ENCODE assay signal across 8 cellular contexts in the genomic region with DNA sequence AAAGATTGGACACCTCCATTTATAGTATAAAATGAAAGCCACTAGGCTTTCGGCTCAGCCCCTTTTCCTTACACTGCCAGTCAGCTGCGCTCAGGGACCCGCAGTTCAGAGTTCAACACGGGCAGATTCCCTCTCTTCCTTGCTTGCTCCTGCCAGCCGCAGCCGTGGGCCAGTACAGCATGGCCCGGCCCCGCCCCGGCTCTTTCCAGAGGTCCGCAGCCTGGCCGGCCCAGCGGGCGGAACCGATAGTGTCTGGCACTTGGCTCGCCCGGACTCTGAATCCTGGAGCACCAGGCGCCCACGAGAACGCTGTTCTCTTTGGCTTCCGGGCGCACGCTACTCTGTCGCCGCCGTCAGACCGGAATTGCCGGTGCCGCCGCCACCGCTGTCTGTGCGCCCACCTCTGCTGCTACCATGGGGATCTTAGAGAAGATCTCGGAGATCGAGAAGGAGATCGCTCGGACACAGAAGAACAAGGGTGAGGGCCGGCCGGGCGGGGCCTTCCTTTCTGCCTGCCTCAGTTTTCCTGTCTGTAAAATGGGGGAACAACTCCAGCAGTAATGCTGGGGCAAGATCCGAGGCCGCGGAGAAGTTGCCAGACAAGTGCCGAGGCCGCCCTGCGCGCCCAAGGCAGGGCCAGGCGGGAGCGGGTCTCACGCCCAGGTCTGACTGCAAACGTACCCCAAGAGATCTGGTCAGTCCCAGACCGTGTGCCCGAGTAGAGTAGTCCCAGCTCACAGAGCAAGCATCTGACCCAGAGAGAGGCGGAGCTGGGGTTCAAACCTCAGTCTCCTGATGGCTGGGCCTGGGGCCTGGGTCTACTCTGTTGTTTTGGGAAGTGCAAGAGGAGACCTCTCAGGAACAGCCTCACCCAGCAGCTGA. TPM values are rescaled to one million over a fixed set of nuclear protein-coding genes. Genes with fewer than 3 reads are reported as not detected.
A peak's percentile ranks its signal among the peaks of the same experiment; 100 is the strongest.
DNase-seq lines count a peak whose midpoint lies in the region; ATAC-seq and TF ChIP-seq lines count a peak whose summit lies in the region.

A gene with protein sequence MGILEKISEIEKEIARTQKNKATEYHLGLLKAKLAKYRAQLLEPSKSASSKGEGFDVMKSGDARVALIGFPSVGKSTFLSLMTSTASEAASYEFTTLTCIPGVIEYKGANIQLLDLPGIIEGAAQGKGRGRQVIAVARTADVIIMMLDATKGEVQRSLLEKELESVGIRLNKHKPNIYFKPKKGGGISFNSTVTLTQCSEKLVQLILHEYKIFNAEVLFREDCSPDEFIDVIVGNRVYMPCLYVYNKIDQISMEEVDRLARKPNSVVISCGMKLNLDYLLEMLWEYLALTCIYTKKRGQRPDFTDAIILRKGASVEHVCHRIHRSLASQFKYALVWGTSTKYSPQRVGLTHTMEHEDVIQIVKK (plus strand): TSS at position 339 of the 882 bp plus-strand sequence. CDS start 76 bp downstream, at position 415.

- peak within 1 kb of the TSS; percentile 90 for H2AK5ac ChIP-seq in trophoblast cell (ENCODE audit: low read length)

- H3K14ac ChIP-seq in trophoblast cell (ENCODE audit: low read length), result peak within 1 kb of the TSS; percentile 81

- peak within 1 kb of the TSS; percentile 86 for H4K91ac ChIP-seq in trophoblast cell (ENCODE audit: low read depth, low read length)

- H3K9me3 ChIP-seq in adipocyte (ENCODE audit: control insufficient read depth, low read length), result no peaks in the 10 kb centered on the region
- H3K9me3 ChIP-seq in trophoblast cell (ENCODE audit: insufficient read depth, low read depth, low read length), result no peaks in the 10 kb centered on the region
- no peaks in the 10 kb centered on the region for H3K9me3 ChIP-seq in tibial nerve

- peak in 1 of 2 donors; percentile 41 for TF ChIP-seq POLR2A in tibial nerve (IDR thresholded peaks at IDR 0.05)

- H2AFZ ChIP-seq in trophoblast cell (ENCODE audit: insufficient read depth, low read length, poor library complexity), result peak within 1 kb of the TSS; percentile 69

- DNase-seq in GM10266 (ENCODE audit: extremely low spot score) (peak; percentile 86), NCI-H1417 treated with DMSO at 0.1 percent for 48 hours (lab: John Stamatoyannopoulos, UW) (peak; percentile 23), T follicular helper cell (ENCODE audit: low read depth) (peak; percentile 76), adipocyte (ENCODE audit: low read depth) (peak; percentile 96), cardiac septum (ENCODE audit: low spot score) (peak; percentile 93), trophoblast cell (peak; percentile 92 to 98), tibial nerve (ENCODE audit: low spot score in 2 of 2) (peak; percentile 87 to 90)

- H3K4ac ChIP-seq in trophoblast cell (ENCODE audit: low read depth, low read length), result peak within 1 kb of the TSS; percentile 84

- peak within 1 kb of the TSS; percentile 11 for H2BK5ac ChIP-seq in trophoblast cell (ENCODE audit: low read depth, low read length, poor library complexity)

- H3K4me1 ChIP-seq in adipocyte (ENCODE audit: control insufficient read depth, insufficient read depth, low read length) (peaks cover 6% of the 10 kb centered on the region), trophoblast cell (ENCODE audit: control insufficient read depth in 1 of 2, insufficient read depth in 2 of 2, low read length in 2 of 2) (peaks cover 2 to 3% of the 10 kb centered on the region in 2 experiments), tibial nerve (peaks cover 0 to 23% (median 13%) of the 10 kb centered on the region in 4 donors)

- peak within 1 kb of the TSS; percentile 88 for H4K12ac ChIP-seq in trophoblast cell (ENCODE audit: low read depth, low read length)

- H2BK12ac ChIP-seq in trophoblast cell (ENCODE audit: low read length), result no peak within 1 kb of the TSS

- H3K9ac ChIP-seq in adipocyte (ENCODE audit: low read length) (peak within 1 kb of the TSS; percentile 96), trophoblast cell (ENCODE audit: low read length) (peak within 1 kb of the TSS; percentile 80)

- H4K8ac ChIP-seq in trophoblast cell (ENCODE audit: low read depth, low read length), result peak within 1 kb of the TSS; percentile 99

- H3K79me2 ChIP-seq in trophoblast cell (ENCODE audit: control insufficient read depth, insufficient read depth, low read length, poor library complexity), result peaks cover 7% of the 10 kb centered on the region

- H3K79me1 ChIP-seq in trophoblast cell (ENCODE audit: low read length), result peaks cover 5% of the 10 kb centered on the region

- peak within 1 kb of the TSS; percentile 22 for H3K27ac ChIP-seq in trophoblast cell (ENCODE audit: low read depth, low read length)
- H3K27ac ChIP-seq in tibial nerve, result peak within 1 kb of the TSS; percentile 68 to 90 (median 84)

- peak within 1 kb of the TSS; percentile 73 for H3K18ac ChIP-seq in trophoblast cell (ENCODE audit: low read length)

- TF ChIP-seq EP300 in tibial nerve (IDR thresholded peaks at IDR 0.05), result peak; percentile 57 to 91

- peak within 1 kb of the TSS; percentile 60 for H2BK120ac ChIP-seq in trophoblast cell (ENCODE audit: insufficient read depth, low read length, poor library complexity)

- TF ChIP-seq CTCF in GM10266 (IDR thresholded peaks at IDR 0.05; ENCODE audit: control insufficient read depth, insufficient read depth, low read depth, missing control alignments) (no peak), tibial nerve (IDR thresholded peaks at IDR 0.05) (peak in 2 of 5 experiments; percentile 9 to 50)

- peak within 1 kb of the TSS; percentile 97 for H3K4me3 ChIP-seq in adipocyte (ENCODE audit: low read length)
- H3K4me3 ChIP-seq in trophoblast cell (ENCODE audit: low read depth, low read length), result peak within 1 kb of the TSS; percentile 79
- H3K4me3 ChIP-seq in tibial nerve, result peak within 1 kb of the TSS; percentile 69 to 91 (median 76)

- peak; percentile 92 for ATAC-seq in HG02642 (IDR thresholded peaks at IDR 0.05; ENCODE audit: poor library complexity, unreplicated experiment)

- H3K4me2 ChIP-seq in trophoblast cell (ENCODE audit: low read length), result peak within 1 kb of the TSS; percentile 66

- no peak within 1 kb of the TSS for H3K23ac ChIP-seq in trophoblast cell (ENCODE audit: low read length)

- H3K27me3 ChIP-seq in adipocyte (replicated peaks; ENCODE audit: control insufficient read depth, insufficient read depth, low read length) (no peaks in the 10 kb centered on the region), trophoblast cell (ENCODE audit: insufficient read depth, low read length) (no peaks in the 10 kb centered on the region), tibial nerve (no peaks in the 10 kb centered on the region)

- peaks cover 10% of the 10 kb centered on the region for H3K36me3 ChIP-seq in adipocyte (ENCODE audit: control insufficient read depth, insufficient read depth, low read length, severe bottlenecking)
- peaks cover 4% of the 10 kb centered on the region in 2 experiments for H3K36me3 ChIP-seq in trophoblast cell (ENCODE audit: control insufficient read depth in 1 of 2, insufficient read depth in 2 of 2, low read length in 2 of 2)
- peaks cover 0 to 19% (median 0%) of the 10 kb centered on the region in 3 donors for H3K36me3 ChIP-seq in tibial nerve

- whole genome bisulfite sequencing in trophoblast cell (ENCODE audit: extremely low coverage, insufficient coverage, insufficient read length), result no CpG with 5 or more reads among the region's 52 CpGs
- 3% methylated on average over 45 to 49 of the region's 52 CpGs for WGBS in tibial nerve, 2 donors

- intact Hi-C loops in cardiac septum (cut with DNase I), result no loop called here

RNA-seq across cellular contexts. Expression of the gene that starts here (rescaled TPM):
- total RNA-seq in cardiac septum (17.8 TPM), tibial nerve (10 to 100 TPM; 29.5 to 55.1 (median 43.3) TPM)
- 26.8 and 27.0 TPM in 2 replicates for polyA plus RNA-seq in trophoblast cell (2013)

Comparison
In these comparisons a context has a peak if more than half of its experiments do, and no peak if none do; other contexts are left out.
1. Peak in every context shown above with its lines: DNase-seq, ATAC-seq, H3K4me3 ChIP-seq and H3K27ac ChIP-seq.
2. DNase-seq: peak in every context shown above with its lines; median percentile 96 in adipocyte; 95 in trophoblast cell; 93 in cardiac septum; 88 in tibial nerve; 86 in GM10266; 76 in T follicular helper cell; 23 in NCI-H1417 treated with DMSO at 0.1 percent for 48 hours.